Comparison of ENCODE assay signal across 8 cellular contexts in the genomic region with DNA sequence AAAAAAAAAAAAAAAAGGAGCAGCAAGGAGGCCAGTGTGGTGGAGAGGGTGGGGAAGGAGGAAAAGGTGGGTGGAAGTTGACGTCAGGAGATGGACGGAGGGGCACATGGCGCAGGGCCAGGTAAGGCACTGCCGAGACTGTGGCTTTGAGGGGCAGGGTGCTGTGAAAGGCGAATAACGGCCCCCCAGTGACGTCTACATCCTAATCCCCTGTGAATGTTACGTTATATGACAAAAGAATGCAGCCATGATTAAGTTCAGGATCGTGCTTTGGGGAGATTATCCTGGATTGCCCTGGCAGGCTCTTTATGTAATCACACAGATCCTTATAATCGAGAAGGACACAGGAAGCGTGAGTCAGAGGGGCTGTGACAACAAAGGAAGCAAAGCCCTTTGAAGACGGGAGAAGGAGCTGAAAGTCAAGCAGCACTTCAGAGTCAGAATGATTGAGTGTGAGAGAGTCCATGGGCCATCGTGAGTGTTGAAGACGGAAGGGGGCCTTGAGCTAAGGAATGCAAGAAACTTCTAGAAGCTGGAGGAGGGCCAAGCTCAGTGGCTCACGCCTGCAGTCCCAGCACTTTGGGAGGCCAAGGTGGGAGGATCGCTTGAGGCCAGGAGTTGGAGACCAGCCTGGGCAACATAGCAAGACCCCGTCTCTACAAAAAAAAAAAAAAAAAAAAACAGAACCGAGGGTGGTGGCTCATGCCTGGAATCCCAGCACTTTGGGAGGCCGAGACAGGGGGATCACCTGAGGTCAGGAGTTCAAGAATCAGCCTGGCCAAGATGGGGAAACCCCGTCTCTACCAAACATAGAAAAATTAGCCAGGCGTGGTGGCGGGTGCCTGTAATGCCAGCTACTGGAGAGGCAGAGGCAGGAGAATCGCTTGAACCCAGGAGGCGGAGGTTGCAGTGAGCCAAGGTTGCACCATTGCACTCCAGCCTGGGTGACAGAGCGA. TPM values are rescaled to one million over a fixed set of nuclear protein-coding genes. Genes with fewer than 3 reads are reported as not detected.
A peak's percentile ranks its signal among the peaks of the same experiment; 100 is the strongest.
DNase-seq lines count a peak whose midpoint lies in the region; ATAC-seq and TF ChIP-seq lines count a peak whose summit lies in the region.

No MANE protein-coding gene starts in this region.

- no peak overlapping the region for H3K4me2 ChIP-seq in GM23338
- peak overlapping the region; percentile 47; the same call in 1 of the 2 replicates for H3K4me2 ChIP-seq in SK-N-SH
- H3K4me2 ChIP-seq in skeletal muscle satellite cell (ENCODE audit: low read length), result peak overlapping the region; percentile 48

- no peak overlapping the region for H3K27ac Mint-ChIP-seq in GM23338

- CTCF ChIA-PET in SK-N-SH (lab: Yijun Ruan, JAX), result interaction anchor here (0.7 kb wide), 1 partner anchor 39 kb away, joined by 4 read pairs; no protein-coding TSS in a partner anchor
- CTCF ChIA-PET in HEK293T (lab: Yijun Ruan, JAX), result interaction anchor here (0.6 to 0.9 kb wide), 2 partner anchors 10 to 86 kb away, joined by 3 to 5 read pairs; no protein-coding TSS in a partner anchor

- peaks cover 16% of the 10 kb centered on the region; the same call in 2 of the 3 replicates for H3K4me1 Mint-ChIP-seq in GM23338

- H3K27ac ChIP-seq in GM23338 (ENCODE audit: low read depth) (no peak overlapping the region), SK-N-SH (ENCODE audit: low read depth in 2 of 2, low read length in 1 of 2) (peak overlapping the region in 1 of 2 experiments; percentile 92; a peak in 2 of 4 replicates), foreskin keratinocyte (no peak overlapping the region)
- H3K27ac ChIP-seq in effector memory CD4-positive, alpha-beta T cell (ENCODE audit: insufficient read depth, low read length, poor library complexity, severe bottlenecking), result no peak overlapping the region

- no peak for TF ChIP-seq EP300 in SK-N-SH (IDR thresholded peaks at IDR 0.05; ENCODE audit: borderline replicate concordance in 1 of 2, low read depth in 1 of 2, low read length in 1 of 2)

- H3K9ac ChIP-seq in SK-N-SH (peak overlapping the region; percentile 54; the same call in 1 of the 2 replicates), skeletal muscle satellite cell (ENCODE audit: low read depth, low read length) (no peak overlapping the region)

- POLR2A ChIA-PET in SK-N-SH (lab: Yijun Ruan, JAX) (no interaction called here), HEK293T (lab: Yijun Ruan, JAX) (no interaction called here)

- no peak overlapping the region for H3K4me3 Mint-ChIP-seq in GM23338

- TF ChIP-seq CTCF in GM23338 (conservative IDR thresholded peaks at IDR 0.05; ENCODE audit: low read depth in 2 of 2), result no peak
- no peak for TF ChIP-seq CTCF in SK-N-SH (IDR thresholded peaks at IDR 0.05)
- TF ChIP-seq CTCF in foreskin keratinocyte (conservative IDR thresholded peaks at IDR 0.05), result no peak

- H3K9me3 Mint-ChIP-seq in GM23338, result no peaks in the 10 kb centered on the region; the same call in 2 of the 3 replicates

- TF ChIP-seq RAD21 in SK-N-SH (IDR thresholded peaks at IDR 0.05; ENCODE audit: low read length), result no peak

- H3K9me2 ChIP-seq in GM23338 (ENCODE audit: insufficient read depth) (no peaks in the 10 kb centered on the region), SK-N-SH (no peaks in the 10 kb centered on the region)

- H3K4me1 ChIP-seq in GM23338 (ENCODE audit: insufficient read depth) (0 out of 2 replicates have a peak, but pooled peaks cover 6% of the 10 kb centered on the region), SK-N-SH (ENCODE audit: control insufficient read depth in 1 of 2, insufficient read depth in 2 of 2, low read depth in 1 of 2, low read length in 1 of 2) (peaks cover 0 to 6% of the 10 kb centered on the region in 2 experiments; a peak in 1 of 4 replicates), foreskin keratinocyte (no peaks in the 10 kb centered on the region), skeletal muscle satellite cell (ENCODE audit: control insufficient read depth, insufficient read depth, low read length) (peaks cover 19% of the 10 kb centered on the region)
- no peaks in the 10 kb centered on the region for H3K4me1 ChIP-seq in effector memory CD4-positive, alpha-beta T cell (ENCODE audit: control insufficient read depth, insufficient read depth, low read length, poor library complexity, severe bottlenecking)

- H3K9me3 ChIP-seq in SK-N-SH (no peaks in the 10 kb centered on the region), skeletal muscle satellite cell (replicated peaks; ENCODE audit: low read length) (no peaks in the 10 kb centered on the region)
- H3K9me3 ChIP-seq in effector memory CD4-positive, alpha-beta T cell (ENCODE audit: control insufficient read depth, low read length), result no peaks in the 10 kb centered on the region

- WGBS in SK-N-SH (ENCODE audit: low lambda C conversion rate), result 25% methylated on average over 25 of the region's 25 CpGs

- H3K36me3 Mint-ChIP-seq in GM23338 (ENCODE audit: low read depth), result no peaks in the 10 kb centered on the region

- H3K4me3 ChIP-seq in GM23338, result no peak overlapping the region
- H3K4me3 ChIP-seq in SK-N-SH (ENCODE audit: low read depth in 2 of 2, low read length in 1 of 2), result no peak overlapping the region
- H3K4me3 ChIP-seq in skeletal muscle satellite cell (ENCODE audit: low read length), result no peak overlapping the region
- H3K4me3 ChIP-seq in effector memory CD4-positive, alpha-beta T cell (ENCODE audit: insufficient read depth, low read depth, low read length, poor library complexity, severe bottlenecking), result no peak overlapping the region

- no peaks in the 10 kb centered on the region for H3K36me3 ChIP-seq in GM23338 (ENCODE audit: insufficient read depth)
- H3K36me3 ChIP-seq in SK-N-SH (replicated peaks in 1 of 2; ENCODE audit: control insufficient read depth in 1 of 2, insufficient read depth in 2 of 2, low read length in 1 of 2), result no peaks in the 10 kb centered on the region
- no peaks in the 10 kb centered on the region for H3K36me3 ChIP-seq in skeletal muscle satellite cell (ENCODE audit: insufficient read depth, low read length)
- no peaks in the 10 kb centered on the region for H3K36me3 ChIP-seq in effector memory CD4-positive, alpha-beta T cell (ENCODE audit: control insufficient read depth, insufficient read depth, low read length)

- H3K79me2 ChIP-seq in GM23338 (replicated peaks; ENCODE audit: insufficient read depth), result no peaks in the 10 kb centered on the region
- no peaks in the 10 kb centered on the region for H3K79me2 ChIP-seq in SK-N-SH (ENCODE audit: insufficient read depth)

- H2AFZ ChIP-seq in GM23338 (0 out of 2 replicates have a peak overlapping the region, but pooled peaks have one; percentile 69), SK-N-SH (ENCODE audit: low read depth) (peak overlapping the region; percentile 24; the same call in 1 of the 2 replicates)

- no peak for ATAC-seq in GM23338
- ATAC-seq in foreskin keratinocyte, result peak; percentile 35

- DNase-seq in GM23338 (ENCODE audit: low spot score) (peak; percentile 60), SK-N-SH (no peak), foreskin keratinocyte (peak; percentile 41 to 66), NCI-H1092 (lab: John Stamatoyannopoulos, UW) (no peak), HEK293T (ENCODE audit: extremely low spot score) (no peak)
- DNase-seq in activated CD4-positive, CD25-positive, alpha-beta regulatory T cell (lab: John Stamatoyannopoulos, UW), result no peak
- DNase-seq in effector memory CD4-positive, alpha-beta T cell, result no peak

- H3F3A ChIP-seq in GM23338 (replicated peaks; ENCODE audit: low read depth) (no peaks in the 10 kb centered on the region), SK-N-SH (replicated peaks; ENCODE audit: insufficient read depth) (peaks cover 33% of the 10 kb centered on the region)

- H4K20me1 ChIP-seq in GM23338 (replicated peaks; ENCODE audit: insufficient read depth) (no peaks in the 10 kb centered on the region), SK-N-SH (ENCODE audit: insufficient read depth) (no peaks in the 10 kb centered on the region)

- peaks cover 11% of the 10 kb centered on the region for H3K27me3 Mint-ChIP-seq in GM23338 (ENCODE audit: insufficient read depth, low read depth, poor library complexity)

- H3K27me3 ChIP-seq in GM23338 (ENCODE audit: insufficient read depth), result no peaks in the 10 kb centered on the region
- no peaks in the 10 kb centered on the region for H3K27me3 ChIP-seq in SK-N-SH (ENCODE audit: insufficient read depth)
- no peaks in the 10 kb centered on the region for H3K27me3 ChIP-seq in foreskin keratinocyte
- no peaks in the 10 kb centered on the region for H3K27me3 ChIP-seq in skeletal muscle satellite cell (ENCODE audit: control insufficient read depth, insufficient read depth, low read length)
- H3K27me3 ChIP-seq in effector memory CD4-positive, alpha-beta T cell (replicated peaks; ENCODE audit: control insufficient read depth, insufficient read depth, low read length, poor library complexity, severe bottlenecking), result no peaks in the 10 kb centered on the region

TF ChIP-seq in GM23338, 12 proteins besides CTCF, POLR2A, EP300 and RAD21 (continues in another document):
- TF ChIP-seq ZNF331 (CRISPR knock-in tag; IDR thresholded peaks at IDR 0.05; ENCODE audit: low read depth), result no peak

TF ChIP-seq in SK-N-SH, 30 proteins besides CTCF, POLR2A, EP300 and RAD21 (continues in another document):
- no peak for TF ChIP-seq RFX5 (IDR thresholded peaks at IDR 0.05; ENCODE audit: low read length)

RNA-seq across cellular contexts. Expression of a gene that starts 13.8 kb away (rescaled TPM):
- total RNA-seq in GM23338 (2014; rRNA removed; shearing (Covaris generic)), result not detected in 2 replicates
- not detected in 2 replicates for polyA plus RNA-seq in GM23338 (2016; fragmentation: Nextera tagmentation; extraction: Ambion mirVana)
- polyA plus RNA-seq in SK-N-SH (2012; rRNA removed), result not detected in 2 replicates
- polyA plus RNA-seq in SK-N-SH (2012; cell fraction: cytosol; rRNA removed), result not detected in 2 replicates
- polyA plus RNA-seq in SK-N-SH (2012; cell fraction: nucleus; rRNA removed), result 0.04 TPM in 1 of 2 replicates, not detected in the other
- not detected in 2 replicates for total RNA-seq in foreskin keratinocyte
- polyA plus RNA-seq in foreskin keratinocyte, result not detected in 2 replicates
- total RNA-seq in skeletal muscle satellite cell (2012; rRNA removed), result not detected in 2 replicates

RNA-seq across cellular contexts. Expression of a gene that starts 13.9 kb away (rescaled TPM):
- 0.16 and 0.38 TPM in 2 replicates for total RNA-seq in GM23338 (2014; rRNA removed; shearing (Covaris generic))
- polyA plus RNA-seq in GM23338 (2016; fragmentation: Nextera tagmentation; extraction: Ambion mirVana) (0.56 and 0.76 TPM in 2 replicates), SK-N-SH (2012; rRNA removed) (1.4 and 2.0 TPM in 2 replicates), foreskin keratinocyte (2.8 and 4.3 TPM in 2 replicates)
- 0.35 and 0.49 TPM in 2 replicates for polyA plus RNA-seq in SK-N-SH (2012; cell fraction: cytosol; rRNA removed)
- 11.3 and 11.7 TPM in 2 replicates for polyA plus RNA-seq in SK-N-SH (2012; cell fraction: nucleus; rRNA removed)
- total RNA-seq in foreskin keratinocyte, result 1.5 and 2.3 TPM in 2 replicates
- 0.51 and 1.3 TPM in 2 replicates for total RNA-seq in skeletal muscle satellite cell (2012; rRNA removed)

RNA-seq across cellular contexts. Expression of a gene that starts 41.5 kb away (rescaled TPM):
- 15.0 and 19.0 TPM in 2 replicates for total RNA-seq in GM23338 (2014; rRNA removed; shearing (Covaris generic))
- polyA plus RNA-seq in GM23338 (2016; fragmentation: Nextera tagmentation; extraction: Ambion mirVana), result 3.6 and 4.8 TPM in 2 replicates
- polyA plus RNA-seq in SK-N-SH (2012; rRNA removed), result 90.2 and 90.8 TPM in 2 replicates
- polyA plus RNA-seq in SK-N-SH (2012; cell fraction: cytosol; rRNA removed), result 51.9 and 73.3 TPM in 2 replicates
- 65.6 and 91.5 TPM in 2 replicates for polyA plus RNA-seq in SK-N-SH (2012; cell fraction: nucleus; rRNA removed)
- 55.8 and 61.8 TPM in 2 replicates for total RNA-seq in foreskin keratinocyte
- 36.3 and 36.4 TPM in 2 replicates for polyA plus RNA-seq in foreskin keratinocyte
- 56.1 and 58.8 TPM in 2 replicates for total RNA-seq in skeletal muscle satellite cell (2012; rRNA removed)

Comparison
In these comparisons a context has a peak if more than half of its experiments do, and no peak if none do; other contexts are left out.
1. DNase-seq: peak in GM23338 (single experiment) and foreskin keratinocyte (2 of 2); none in SK-N-SH (single experiment), NCI-H1092 (single experiment), activated CD4-positive, CD25-positive, alpha-beta regulatory T cell (0 of 4), HEK293T (single experiment) and effector memory CD4-positive, alpha-beta T cell (0 of 3).